In the genomic region with DNA sequence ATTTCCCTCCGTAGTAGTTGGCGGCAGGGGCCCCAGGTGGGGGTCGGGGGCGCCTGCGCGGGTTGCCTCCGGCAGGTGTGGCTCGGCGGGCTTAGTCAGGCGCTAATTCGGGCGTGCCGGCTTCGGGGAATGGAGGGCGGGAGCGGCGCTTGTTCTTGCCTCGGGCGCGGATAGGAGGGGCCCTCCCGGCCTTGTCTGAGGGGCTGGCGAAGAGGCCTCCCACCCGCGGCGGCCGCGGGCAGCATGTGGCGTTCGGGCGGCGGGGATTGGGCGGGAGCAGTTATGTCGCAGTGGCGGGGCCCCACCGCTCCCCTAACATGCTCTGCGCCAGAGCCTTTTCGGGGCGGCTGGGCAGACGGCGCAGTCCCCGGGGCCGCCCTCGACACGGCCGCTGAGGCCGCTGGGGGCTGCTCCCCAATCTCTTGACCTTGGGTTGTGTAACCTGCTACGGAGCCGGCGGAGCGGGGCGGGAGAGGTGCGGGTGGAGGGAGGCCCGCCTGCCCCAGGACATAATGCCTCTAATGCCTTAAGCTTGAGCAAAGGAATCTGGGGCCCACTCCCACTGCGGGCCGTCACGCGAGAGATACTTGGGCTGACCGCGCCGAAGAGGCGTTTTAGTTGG, we compare ENCODE assay signal across 8 cellular contexts. TPM values are rescaled to one million over a fixed set of nuclear protein-coding genes. Genes with fewer than 3 reads are reported as not detected.
A peak's percentile ranks its signal among the peaks of the same experiment; 100 is the strongest.
DNase-seq lines count a peak whose midpoint lies in the region; ATAC-seq, FAIRE-seq and TF ChIP-seq lines count a peak whose summit lies in the region.

No MANE protein-coding gene starts in this region.

- CTCF ChIA-PET in GM12878 (lab: Yijun Ruan, JAX) = interaction anchor here (1.0 to 5.3 kb wide), 9 partner anchors 11 to 256 kb away, joined by 3 to 87 read pairs (median 5); partner anchors contain the start of gene CDK19

- H3K27ac ChIP-seq in GM12878 (ENCODE audit: control insufficient read depth, insufficient read depth) = peak overlapping the region; percentile 93
- peak overlapping the region; percentile 58 to 99 (median 95) for H3K27ac ChIP-seq in skin epidermis

- peak overlapping the region; percentile 94 for H3K4me3 ChIP-seq in GM12878
- H3K4me3 ChIP-seq in iPS-18c (ENCODE audit: insufficient read depth, low read depth, low read length) = peak overlapping the region; percentile 77
- peak overlapping the region; percentile 82 to 99 (median 91) for H3K4me3 ChIP-seq in skin epidermis

- BruUV-seq in GM12878 (replicated peaks; lab: Mats Ljungman, UMichigan) = TSS peak; percentile 85

- H3K27me3 ChIP-seq in GM12878 (replicated peaks in 1 of 2; ENCODE audit: control insufficient read depth in 2 of 2, insufficient read depth in 2 of 2, low read length in 1 of 2) = no peaks in the 10 kb centered on the region

- intact Hi-C loops in GM12878 (cut with micrococcal nuclease; ENCODE audit: unreplicated experiment) = loop anchor here (2.0 to 5.0 kb wide), 2 partner anchors 69 to 348 kb away; no protein-coding TSS in a partner anchor

- SMC1A ChIA-PET in GM12878 (lab: Charles Lee; ENCODE audit: uncharacterized antibody, unreplicated experiment) = interaction anchor here (1.0 to 7.2 kb wide), 9 partner anchors 10 to 257 kb away, joined by 3 to 84 read pairs (median 9); partner anchors contain the start of genes CDK19, GTF3C6 and RPF2

- TF ChIP-seq RAD21 in GM12878 (IDR thresholded peaks at IDR 0.05; ENCODE audit: insufficient read depth, low read depth, low read length) = no peak

- DNase-seq in NCI-H2227 (lab: John Stamatoyannopoulos, UW; ENCODE audit: unreplicated experiment) (peak; percentile 62), NCI-H2227 treated with DMSO at 0.1 percent for 48 hours (lab: John Stamatoyannopoulos, UW) (no peak), HT1080 (ENCODE audit: low read depth) (peak; percentile 27), T-helper 9 cell (peak; percentile 60), GM12878 (ENCODE audit: low read depth, low spot score) (no peak), islet precursor cell (no peak)

- H3K79me2 ChIP-seq in GM12878 (ENCODE audit: control insufficient read depth, insufficient read depth, low read length) = peaks cover 71% of the 10 kb centered on the region

- TF ChIP-seq POLR2A in GM12878 (IDR thresholded peaks at IDR 0.05; ENCODE audit: low read depth, low read length) = peak; percentile 67; the same call in 1 of the 2 replicates

- WGBS in GM12878 (ENCODE audit: insufficient coverage, insufficient replicate concordance, low lambda C conversion rate, missing lambda C conversion rate) = under 1% methylated on average over 50 of the region's 61 CpGs

- FAIRE-seq in GM12878 (lab: Jason Lieb, UNC) = no peak

- peaks cover 30% of the 10 kb centered on the region for H3K4me1 ChIP-seq in GM12878 (ENCODE audit: control insufficient read depth, insufficient read depth, low read length)

- RAD21 ChIA-PET in GM12878 (lab: Charles Lee; ENCODE audit: unreplicated experiment) = interaction anchor here (0.8 to 8.2 kb wide), 7 partner anchors 8 to 286 kb away, joined by 4 to 107 read pairs (median 9); partner anchors contain the start of gene CDK19

- POLR2A ChIA-PET in GM12878 (lab: Charles Lee) = interaction anchor here (1.0 to 5.1 kb wide), 9 partner anchors 10 to 192 kb away, joined by 3 to 75 read pairs (median 6); partner anchors contain the start of genes CDK19 and GTF3C6

- no peak for TF ChIP-seq EP300 in GM12878 (IDR thresholded peaks at IDR 0.05; ENCODE audit: borderline replicate concordance in 1 of 2, control insufficient read depth in 1 of 2, low read depth in 2 of 2, low read length in 2 of 2)

- peak; percentile 39 for ATAC-seq in GM12878

- H3K9me3 ChIP-seq in GM12878 (replicated peaks; ENCODE audit: control insufficient read depth, insufficient read depth, low read length) = no peaks in the 10 kb centered on the region
- no peaks in the 10 kb centered on the region for H3K9me3 ChIP-seq in iPS-18c (ENCODE audit: control insufficient read depth, insufficient read depth, low read length)

- no peaks in the 10 kb centered on the region for H3K36me3 ChIP-seq in GM12878 (ENCODE audit: control insufficient read depth in 2 of 2, insufficient read depth in 2 of 2, low read length in 1 of 2)

- H3K4me2 ChIP-seq in GM12878 (ENCODE audit: control insufficient read depth, insufficient read depth) = peak overlapping the region; percentile 95

- no peak overlapping the region; the same call in none of the 2 replicates for H2AFZ ChIP-seq in GM12878 (ENCODE audit: control insufficient read depth, low read depth, low read length)

- H4K20me1 ChIP-seq in GM12878 (ENCODE audit: control insufficient read depth, insufficient read depth) = peaks cover 11% of the 10 kb centered on the region; the same call in 1 of the 2 replicates

- no peak for TF ChIP-seq CTCF in GM12878 (IDR thresholded peaks at IDR 0.05 in 2 of 3, conservative IDR thresholded peaks at IDR 0.05 in 1 of 3; ENCODE audit: control insufficient read depth in 2 of 3, extremely low read depth in 1 of 3, insufficient read depth in 1 of 3, low read depth in 3 of 3, low read length in 3 of 3)

- H3K9ac ChIP-seq in GM12878 (ENCODE audit: control insufficient read depth, insufficient read depth, low read length) = peak overlapping the region; percentile 91

- in situ Hi-C loops in GM12878 (cut with MboI) = loop anchor here (5.0 kb wide), 1 partner anchor 193 kb away; no protein-coding TSS in a partner anchor

TF ChIP-seq in GM12878, 131 proteins besides CTCF, POLR2A, EP300 and RAD21 (continues in another document):
- TF ChIP-seq HDGF (IDR thresholded peaks at IDR 0.05) (0 out of 2 replicates have a peak, but pooled peaks have one; percentile 48), FOS (IDR thresholded peaks at IDR 0.05; ENCODE audit: borderline replicate concordance, extremely low read depth, insufficient read length) (no peak), MYC (IDR thresholded peaks at IDR 0.05; ENCODE audit: insufficient read depth, insufficient read length, insufficient replicate concordance, low read length, severe bottlenecking) (no peak), NR2C2 (IDR thresholded peaks at IDR 0.05; ENCODE audit: borderline replicate concordance, control insufficient read depth, insufficient read length, low read depth) (no peak), TBL1XR1 (IDR thresholded peaks at IDR 0.05; ENCODE audit: low read depth, low read length) (no peak), KAT2A (conservative IDR thresholded peaks at IDR 0.05; ENCODE audit: control insufficient read depth, low read depth, low read length) (no peak), IKZF1 (conservative IDR thresholded peaks at IDR 0.05) (0 out of 2 replicates have a peak, but pooled peaks have one; percentile 27)
- TF ChIP-seq, protein P1, sequence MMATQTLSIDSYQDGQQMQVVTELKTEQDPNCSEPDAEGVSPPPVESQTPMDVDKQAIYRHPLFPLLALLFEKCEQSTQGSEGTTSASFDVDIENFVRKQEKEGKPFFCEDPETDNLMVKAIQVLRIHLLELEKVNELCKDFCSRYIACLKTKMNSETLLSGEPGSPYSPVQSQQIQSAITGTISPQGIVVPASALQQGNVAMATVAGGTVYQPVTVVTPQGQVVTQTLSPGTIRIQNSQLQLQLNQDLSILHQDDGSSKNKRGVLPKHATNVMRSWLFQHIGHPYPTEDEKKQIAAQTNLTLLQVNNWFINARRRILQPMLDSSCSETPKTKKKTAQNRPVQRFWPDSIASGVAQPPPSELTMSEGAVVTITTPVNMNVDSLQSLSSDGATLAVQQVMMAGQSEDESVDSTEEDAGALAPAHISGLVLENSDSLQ (IDR thresholded peaks at IDR 0.05) = no peak

RNA-seq across cellular contexts. Expression of gene AMD1, which starts 1.1 kb away (rescaled TPM):
- 101 and 112 TPM in 2 replicates for total RNA-seq in HT1080 (2014; rRNA removed; shearing (Covaris generic))
- polyA plus RNA-seq in HT1080 (2015; cell fraction: cytosol; rRNA removed) = 115 and 129 TPM in 2 replicates
- 54.5 and 85.0 TPM in 2 replicates for polyA plus RNA-seq in HT1080 (2015; cell fraction: nucleus; rRNA removed)
- 97.3 and 103 TPM in 2 replicates for total RNA-seq in GM12878 (2013; cell fraction: nucleolus; rRNA removed)
- 83.1 and 106 TPM in 2 replicates for total RNA-seq in GM12878 (2014; rRNA removed)
- total RNA-seq in GM12878 (2014; rRNA removed; fragmentation: Illumina TruSeq; extraction: Trizol) = 110 and 116 TPM in 2 replicates
- 73.6 and 75.0 TPM in 2 replicates for total RNA-seq in GM12878 (2021)
- polyA plus RNA-seq in GM12878 (2011; ENCODE audit: low read depth) = 27.9 TPM
- 75.0 and 103 TPM in 2 replicates for polyA plus RNA-seq in GM12878 (2011; rRNA removed)
- polyA plus RNA-seq in GM12878 (2011; cell fraction: cytosol; rRNA removed) = 27.1 and 32.5 TPM in 2 replicates
- 26.5 and 33.9 TPM in 2 replicates for polyA plus RNA-seq in GM12878 (2011; cell fraction: nucleus; rRNA removed)
- polyA plus RNA-seq in GM12878 (2012) = 48.5 and 57.6 TPM in 2 replicates
- 107 and 134 TPM in 2 replicates for polyA plus RNA-seq in GM12878 (2014; fragmentation: Illumina TruSeq; extraction: Trizol)
- 10 to 100 TPM; 59.6 to 75.5 TPM for polyA plus RNA-seq in GM12878 (2014; fragmentation: Nextera tagmentation; extraction: Ambion mirVana)
- 45.3 and 58.2 TPM in 2 replicates for polyA plus RNA-seq in GM12878 (2014; rRNA removed)
- 10 to 100 TPM; 87.3 to 92.8 TPM for polyA plus RNA-seq in GM12878 (2016; fragmentation: Nextera tagmentation; extraction: Ambion mirVana)
- 49.9 and 71.1 TPM in 2 replicates for polyA minus RNA-seq in GM12878 (2011; rRNA and poly(A)+ RNA removed)
- polyA minus RNA-seq in GM12878 (2011; cell fraction: cytosol; rRNA and poly(A)+ RNA removed) = 31.4 and 34.3 TPM in 2 replicates
- polyA minus RNA-seq in GM12878 (2011; cell fraction: nucleus; rRNA and poly(A)+ RNA removed) = 21.2 and 39.3 TPM in 2 replicates

Comparison
In these comparisons a context has a peak if more than half of its experiments do, and no peak if none do; other contexts are left out.
1. DNase-seq: peak in NCI-H2227 (single experiment), HT1080 (single experiment) and T-helper 9 cell (single experiment); none in NCI-H2227 treated with DMSO at 0.1 percent for 48 hours (single experiment), GM12878 (single experiment) and islet precursor cell (single experiment).
2. Peak in every context shown above with its lines, with median percentiles within 50 percentile points of each other: H3K4me3 ChIP-seq.